In the genomic region with DNA sequence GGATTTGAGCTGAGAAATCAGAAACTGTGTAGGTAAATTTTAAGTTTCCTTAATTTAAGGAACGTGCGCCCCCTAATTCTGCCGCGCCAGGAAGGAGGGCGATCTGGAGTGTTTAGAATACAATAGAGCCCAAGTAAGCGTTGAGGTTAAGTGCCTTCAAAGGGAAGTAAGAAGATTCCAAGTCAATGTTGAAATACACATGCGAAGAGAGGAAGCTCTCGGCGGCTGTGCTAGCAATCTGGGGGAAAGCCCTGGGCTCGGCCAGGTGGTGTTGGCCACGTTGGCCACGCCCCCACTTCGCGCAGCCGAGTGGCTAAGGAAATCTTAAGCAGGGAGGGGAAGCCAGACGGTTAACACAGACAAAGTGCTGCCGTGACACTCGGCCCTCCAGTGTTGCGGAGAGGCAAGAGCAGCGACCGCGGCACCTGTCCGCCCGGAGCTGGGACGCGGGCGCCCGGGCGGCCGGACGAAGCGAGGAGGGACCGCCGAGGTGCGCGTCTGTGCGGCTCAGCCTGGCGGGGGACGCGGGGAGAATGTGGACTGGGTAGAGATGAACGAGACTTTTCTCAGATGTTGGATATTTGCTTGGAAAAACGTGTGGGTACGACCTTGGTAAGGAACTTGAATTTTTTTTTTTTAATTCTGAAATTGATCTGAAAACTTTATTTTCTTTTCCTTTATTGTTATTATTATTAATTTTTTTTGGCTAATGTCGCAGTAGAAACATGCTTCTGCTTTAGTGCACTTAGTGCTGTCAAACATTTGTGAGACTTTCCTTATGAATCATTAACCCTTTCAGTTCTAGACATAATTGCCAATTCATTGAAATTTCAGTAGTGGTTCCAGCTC, we compare ENCODE assay signal across 8 cellular contexts. TPM values are rescaled to one million over a fixed set of nuclear protein-coding genes. Genes with fewer than 3 reads are reported as not detected.
DNase-seq lines count a peak whose midpoint lies in the region; ATAC-seq and TF ChIP-seq lines count a peak whose summit lies in the region.

A gene (plus strand): TSS at position 353 of the 849 bp plus-strand sequence. CDS start 218 bp downstream, at position 571.

- no peaks in the 10 kb centered on the region for H3K9me3 Mint-ChIP-seq in activated T-helper 2 cell treated with anti-CD3 and anti-CD28 coated beads, Interferon-gamma antibody, Interleukin-2, Interleukin-4, amounts not matched to agents 10 μg/mL and 5 μg/mL and 100 μg/mL, durations not matched to agents 14 hours and 24 hours and 36 hours

- peak within 1 kb of the TSS; percentile 74 for H2AFZ ChIP-seq in DND-41 (ENCODE audit: low read depth, low read length)

- H3K36me3 ChIP-seq in DND-41 (ENCODE audit: insufficient read depth, low read length) (0 out of 2 replicates have a peak, but pooled peaks cover 4% of the 10 kb centered on the region), RWPE2 (ENCODE audit: low read depth) (peaks cover 25% of the 10 kb centered on the region), testis (ENCODE audit: low read depth, missing control alignments) (no peaks in the 10 kb centered on the region)

- H3K27ac ChIP-seq in DND-41 (ENCODE audit: low read length) (peak within 1 kb of the TSS; percentile 93), RWPE2 (ENCODE audit: poor library complexity, severe bottlenecking) (peak within 1 kb of the TSS; percentile 82), testis (peak within 1 kb of the TSS in 1 of 2 donors; percentile 68)

- peak within 1 kb of the TSS; percentile 89 for H3K4me3 Mint-ChIP-seq in activated T-helper 2 cell treated with anti-CD3 and anti-CD28 coated beads, Interferon-gamma antibody, Interleukin-2, Interleukin-4, amounts not matched to agents 10 μg/mL and 5 μg/mL and 100 μg/mL, durations not matched to agents 14 hours and 24 hours and 36 hours (ENCODE audit: low read depth)

- peaks cover 43% of the 10 kb centered on the region for H3K36me3 Mint-ChIP-seq in activated T-helper 2 cell treated with anti-CD3 and anti-CD28 coated beads, Interferon-gamma antibody, Interleukin-2, Interleukin-4, amounts not matched to agents 10 μg/mL and 5 μg/mL and 100 μg/mL, durations not matched to agents 14 hours and 24 hours and 36 hours (ENCODE audit: low read depth)

- H3K9me3 ChIP-seq in DND-41 (ENCODE audit: insufficient read depth, low read length, severe bottlenecking) (no peaks in the 10 kb centered on the region), RWPE2 (ENCODE audit: severe bottlenecking) (no peaks in the 10 kb centered on the region), testis (no peaks in the 10 kb centered on the region)

- H3K27me3 ChIP-seq in DND-41 (ENCODE audit: insufficient read depth, low read length, poor library complexity), result no peaks in the 10 kb centered on the region
- no peaks in the 10 kb centered on the region for H3K27me3 ChIP-seq in RWPE2 (ENCODE audit: insufficient read depth, poor library complexity, severe bottlenecking)
- no peaks in the 10 kb centered on the region for H3K27me3 ChIP-seq in testis

- DNase-seq in DND-41 (peak; percentile 92), RWPE2 (ENCODE audit: low spot score) (peak; percentile 91), foreskin fibroblast (peak; percentile 88 to 92), nucleus accumbens (lab: John Stamatoyannopoulos, UW) (peak in 30 of 56 donors; percentile 8 to 66 (median 21)), testis (peak; percentile 78)
- DNase-seq in Jurkat, Clone E6-1 (ENCODE audit: low read depth, low spot score), result peak; percentile 83
- DNase-seq in activated T-helper 2 cell treated with anti-CD3 and anti-CD28 coated beads, Interferon-gamma antibody, Interleukin-2, Interleukin-4, amounts not matched to agents 10 μg/mL and 5 μg/mL and 100 μg/mL, durations not matched to agents 14 hours and 24 hours and 36 hours (ENCODE audit: low spot score), result peak; percentile 78

- H3K4me1 ChIP-seq in DND-41 (ENCODE audit: insufficient read depth, low read length) (peaks cover 83% of the 10 kb centered on the region), RWPE2 (ENCODE audit: insufficient read depth, poor library complexity, severe bottlenecking) (peaks cover 27% of the 10 kb centered on the region), testis (peaks cover 5% of the 10 kb centered on the region)

- peak within 1 kb of the TSS; percentile 86 for H3K4me2 ChIP-seq in DND-41 (ENCODE audit: insufficient read depth, low read length)

- no peaks in the 10 kb centered on the region for H3K79me2 ChIP-seq in DND-41 (ENCODE audit: insufficient read depth, low read length)

- H3K27me3 Mint-ChIP-seq in activated T-helper 2 cell treated with anti-CD3 and anti-CD28 coated beads, Interferon-gamma antibody, Interleukin-2, Interleukin-4, amounts not matched to agents 10 μg/mL and 5 μg/mL and 100 μg/mL, durations not matched to agents 14 hours and 24 hours and 36 hours (ENCODE audit: low read depth), result peaks cover 5% of the 10 kb centered on the region

- ATAC-seq in DND-41 (ENCODE audit: insufficient read depth, low read depth), result peak; percentile 82
- peak; percentile 71 for ATAC-seq in GM21619 (IDR thresholded peaks at IDR 0.05; ENCODE audit: unreplicated experiment)
- ATAC-seq in RWPE2 (ENCODE audit: low read depth), result peak; percentile 88

- peak within 1 kb of the TSS; percentile 64 for H3K27ac Mint-ChIP-seq in activated T-helper 2 cell treated with anti-CD3 and anti-CD28 coated beads, Interferon-gamma antibody, Interleukin-2, Interleukin-4, amounts not matched to agents 10 μg/mL and 5 μg/mL and 100 μg/mL, durations not matched to agents 14 hours and 24 hours and 36 hours

- 0 to 1% methylated on average over 44 of the region's 44 CpGs for WGBS in testis, 2 donors

- H3K4me3 ChIP-seq in DND-41 (ENCODE audit: low read depth in 1 of 2, low read length in 2 of 2) (peak within 1 kb of the TSS; percentile 31 to 65), RWPE2 (ENCODE audit: severe bottlenecking) (peak within 1 kb of the TSS; percentile 46), foreskin fibroblast (ENCODE audit: low read depth in 1 of 2, low read length in 2 of 2) (peak within 1 kb of the TSS; percentile 58 to 60), testis (peak within 1 kb of the TSS; percentile 42 to 52)
- H3K4me3 ChIP-seq in Jurkat, Clone E6-1 (ENCODE audit: low read length), result peak within 1 kb of the TSS; percentile 53

- TF ChIP-seq CTCF in DND-41 (IDR thresholded peaks at IDR 0.05; ENCODE audit: borderline replicate concordance, extremely low read depth, low read length, poor library complexity, severe bottlenecking) (peak; percentile 62), RWPE2 (IDR thresholded peaks at IDR 0.05; ENCODE audit: poor library complexity, severe bottlenecking) (peak; percentile 53), foreskin fibroblast (IDR thresholded peaks at IDR 0.05; ENCODE audit: low read depth, low read length) (peak; percentile 17), testis (IDR thresholded peaks at IDR 0.05) (no peak)

- peaks cover 76% of the 10 kb centered on the region for H3K4me1 Mint-ChIP-seq in activated T-helper 2 cell treated with anti-CD3 and anti-CD28 coated beads, Interferon-gamma antibody, Interleukin-2, Interleukin-4, amounts not matched to agents 10 μg/mL and 5 μg/mL and 100 μg/mL, durations not matched to agents 14 hours and 24 hours and 36 hours (ENCODE audit: low read depth)

- intact Hi-C loops in activated T-helper 2 cell treated with anti-CD3 and anti-CD28 coated beads, Interferon-gamma antibody, Interleukin-2, Interleukin-4, amounts not matched to agents 10 μg/mL and 5 μg/mL and 100 μg/mL, durations not matched to agents 14 hours and 24 hours and 36 hours (cut with micrococcal nuclease), result loop anchor here (1.0 to 5.0 kb wide), 7 partner anchors 12 to 654 kb away; no protein-coding TSS in a partner anchor
- intact Hi-C loops in testis (cut with DNase I; ENCODE audit: low total_unique reads), result no loop called here

- peak within 1 kb of the TSS; percentile 64 for H3K9ac ChIP-seq in DND-41 (ENCODE audit: low read depth, low read length)

- TF ChIP-seq POLR2A in testis (IDR thresholded peaks at IDR 0.05), result no peak

- H4K20me1 ChIP-seq in DND-41 (ENCODE audit: insufficient read depth, low read length), result no peaks in the 10 kb centered on the region

RNA-seq across cellular contexts. Expression of the gene that starts here (rescaled TPM):
- 0.49 TPM for polyA plus RNA-seq in Jurkat, Clone E6-1 (2012; ENCODE audit: insufficient read depth, insufficient read length)
- 49.1 and 52.3 TPM in 2 replicates for total RNA-seq in activated T-helper 2 cell treated with anti-CD3 and anti-CD28 coated beads, Interferon-gamma antibody, Interleukin-2, Interleukin-4, amounts not matched to agents 10 μg/mL and 5 μg/mL and 100 μg/mL, durations not matched to agents 14 hours and 24 hours and 36 hours
- 1 to 10 TPM; 3.5 to 4.1 TPM for total RNA-seq in testis
- polyA plus RNA-seq in testis (ENCODE audit: insufficient read depth, low read depth, low replicate concordance), result 3.3 TPM

Comparison
In these comparisons a context has a peak if more than half of its experiments do, and no peak if none do; other contexts are left out.
1. DNase-seq: peak in every context shown above with its lines; median percentile 92 in DND-41; 91 in RWPE2; 90 in foreskin fibroblast; 83 in Jurkat, Clone E6-1; 78 in activated T-helper 2 cell treated with anti-CD3 and anti-CD28 coated beads, Interferon-gamma antibody, Interleukin-2, Interleukin-4, amounts not matched to agents 10 μg/mL and 5 μg/mL and 100 μg/mL, durations not matched to agents 14 hours and 24 hours and 36 hours; 78 in testis; 21 in nucleus accumbens.
2. CTCF ChIP-seq: peak in DND-41 (single experiment), RWPE2 (single experiment) and foreskin fibroblast (single experiment); none in testis (0 of 3).
3. Peak in every context shown above with its lines, with median percentiles within 50 percentile points of each other: ATAC-seq and H3K4me3 ChIP-seq.